17 cellular contexts compared by ENCODE assay signal in genomic region chr4:56127698-56128097, GRCh38.
"Had no signal": no experiment of that assay in that cellular context is flagged by ENCODE, and none has a peak within 500 bp of the region (broad histone marks: within the 10 kb centered on the region; RNA-seq: fewer than 3 reads in every experiment).

No MANE protein-coding gene starts in this region.

- H3K27me3 ChIP-seq: spleen had no signal

- H3K36me3 ChIP-seq: prostate gland, spleen had no signal

- H3K9me3 ChIP-seq: prostate gland, spleen had no signal

- H3K4me1 ChIP-seq: prostate gland, spleen had no signal

- DNase-seq: activated CD4-positive, alpha-beta T cell treated with anti-CD3 and anti-CD28 coated beads, Interleukin-2, amount 10 ng/mL, durations not matched to agents 7 days and 5 days; activated naive CD4-positive, alpha-beta T cell treated with anti-CD3 and anti-CD28 coated beads for 36 hours; activated T-cell treated with anti-CD3 and anti-CD28 coated beads for 4 hours; cortex of kidney; effector memory CD4-positive, alpha-beta T cell; immature natural killer cell; left cardiac atrium; naive thymus-derived CD4-positive, alpha-beta T cell; occipital lobe; spleen; stimulated activated CD4-positive, alpha-beta T cell treated with anti-CD3 and anti-CD28 coated beads, Interleukin-2, amount 100 ng/mL, for 24 hours; stimulated activated naive B cell treated with anti-CD40 and anti-IgM and Interleukin-4, amounts not matched to agents 10 μg/mL and 1 μg/mL and 100 μg/mL, for 72 hours; T-cell had no signal

- ATAC-seq: activated T-helper 17 cell treated with anti-CD3 and anti-CD28 coated beads, Interleukin-2, amount 50 U/mL, for 72 hours; left cardiac atrium; naive thymus-derived CD4-positive, alpha-beta T cell; sciatic nerve; stimulated activated naive B cell treated with anti-CD40 and anti-IgM and Interleukin-4, amounts not matched to agents 10 μg/mL and 1 μg/mL and 100 μg/mL, for 72 hours; T-cell had no signal

- H3K4me3 ChIP-seq: lung, prostate gland, spleen had no signal
